Comparison of ENCODE assay signal across 1 cellular context in genomic region chr7:25952277-25953057, GRCh38.
TF ChIP-seq lines count a peak whose summit lies in the region.

No MANE protein-coding gene starts in this region.

TF ChIP-seq in HepG2, 621 proteins besides CTCF, POLR2A, EP300 and RAD21 (continued from another document and continues in another):
- TF ChIP-seq ZNF639 (CRISPR knock-in tag; conservative IDR thresholded peaks at IDR 0.05) (0 out of 2 replicates have a peak, but pooled peaks have one; percentile 61), ARNTL (CRISPR knock-in tag; IDR thresholded peaks at IDR 0.05) (peak; percentile 94), HOMEZ (CRISPR knock-in tag; IDR thresholded peaks at IDR 0.05; ENCODE audit: low read depth) (peak; percentile 81), ZXDC (CRISPR knock-in tag; IDR thresholded peaks at IDR 0.05) (no peak), ZNF329 (CRISPR knock-in tag; IDR thresholded peaks at IDR 0.05; ENCODE audit: low read depth) (no peak), RAD51 (IDR thresholded peaks at IDR 0.05; ENCODE audit: borderline replicate concordance) (no peak), ZNF33B (CRISPR knock-in tag; IDR thresholded peaks at IDR 0.05) (no peak), GATAD1 (CRISPR knock-in tag; IDR thresholded peaks at IDR 0.05) (peak; percentile 67), FOXA3 (CRISPR knock-in tag; IDR thresholded peaks at IDR 0.05) (peak; percentile 88), ZSCAN5A (CRISPR knock-in tag; IDR thresholded peaks at IDR 0.05; ENCODE audit: borderline replicate concordance) (peak; percentile 92; the same call in 1 of the 2 replicates), ATF4 (CRISPR knock-in tag; IDR thresholded peaks at IDR 0.05) (peak; percentile 64 to 99; a peak in 2 of 4 replicates), TFDP2 (CRISPR knock-in tag; IDR thresholded peaks at IDR 0.05) (no peak; the same call in none of the 2 replicates), PREB (CRISPR knock-in tag; IDR thresholded peaks at IDR 0.05) (no peak), PCBP1 (IDR thresholded peaks at IDR 0.05; ENCODE audit: borderline replicate concordance, low read depth, low read length) (no peak), ZHX1 (CRISPR knock-in tag; IDR thresholded peaks at IDR 0.05; ENCODE audit: low read depth) (peak; percentile 90; the same call in 1 of the 2 replicates), ZNF577 (CRISPR knock-in tag; IDR thresholded peaks at IDR 0.05; ENCODE audit: borderline replicate concordance, low read depth) (no peak), RBM22 (optimal IDR thresholded peaks at IDR 0.05; ENCODE audit: low read length) (no peak), ZNF841 (CRISPR knock-in tag; IDR thresholded peaks at IDR 0.05; ENCODE audit: borderline replicate concordance) (0 out of 2 replicates have a peak, but pooled peaks have one; percentile 37), MATR3 (CRISPR knock-in tag; IDR thresholded peaks at IDR 0.05) (no peak), RXRB (CRISPR knock-in tag; IDR thresholded peaks at IDR 0.05; ENCODE audit: borderline replicate concordance) (peak; percentile 86), ELK4 (CRISPR knock-in tag; IDR thresholded peaks at IDR 0.05; ENCODE audit: borderline replicate concordance) (no peak), GPBP1L1 (CRISPR knock-in tag; IDR thresholded peaks at IDR 0.05) (no peak), TFAP4 (IDR thresholded peaks at IDR 0.05; ENCODE audit: borderline replicate concordance, low read depth) (peak; percentile 68; the same call in 1 of the 2 replicates), ZNF652 (CRISPR knock-in tag; IDR thresholded peaks at IDR 0.05; ENCODE audit: borderline replicate concordance, low read depth) (peak; percentile 53; the same call in 1 of the 2 replicates), NKX3-1 (CRISPR knock-in tag; IDR thresholded peaks at IDR 0.05) (peak; percentile 72; the same call in 1 of the 2 replicates), ZC3H4 (CRISPR knock-in tag; IDR thresholded peaks at IDR 0.05; ENCODE audit: borderline replicate concordance) (no peak), ZNF18 (CRISPR knock-in tag; IDR thresholded peaks at IDR 0.05; ENCODE audit: insufficient replicate concordance) (no peak), ZBTB7A (CRISPR knock-in tag; IDR thresholded peaks at IDR 0.05) (peak; percentile 92), TRIM24 (CRISPR knock-in tag; IDR thresholded peaks at IDR 0.05) (no peak), ZNF280B (CRISPR knock-in tag; IDR thresholded peaks at IDR 0.05; ENCODE audit: borderline replicate concordance) (peak; percentile 47; the same call in 1 of the 2 replicates), ARID3A (IDR thresholded peaks at IDR 0.05; ENCODE audit: low read depth, low read length) (peak; percentile 92)
